In the genomic region with DNA sequence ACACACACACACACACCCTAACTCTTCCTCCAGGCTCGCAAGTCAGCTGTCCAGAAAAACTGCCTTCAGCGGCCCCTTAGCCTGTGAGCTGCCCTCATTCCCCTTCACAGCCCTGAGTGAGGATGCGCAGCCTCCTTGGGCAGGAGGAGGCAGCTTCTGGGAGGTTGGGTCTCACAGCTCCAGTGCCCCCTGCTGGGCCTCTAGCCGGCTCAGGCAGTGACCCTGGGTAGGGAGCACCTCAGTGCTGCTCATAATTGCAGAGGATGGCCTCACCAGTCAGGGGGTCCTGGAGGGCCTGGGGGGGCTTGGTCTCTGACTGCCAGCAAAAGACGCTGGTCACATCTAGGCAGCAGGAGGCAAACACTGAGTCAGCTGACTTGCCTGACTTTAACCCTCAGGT, we compare ENCODE assay signal across 10 cellular contexts. TPM values are rescaled to one million over a fixed set of nuclear protein-coding genes. Genes with fewer than 3 reads are reported as not detected.
DNase-seq lines count a peak whose midpoint lies in the region; ATAC-seq, FAIRE-seq and TF ChIP-seq lines count a peak whose summit lies in the region.
"Had no signal": no experiment of that assay in that cellular context is flagged by ENCODE, and none has a peak within 500 bp of the region (broad histone marks: within the 10 kb centered on the region; RNA-seq: fewer than 3 reads in every experiment).

No MANE protein-coding gene starts in this region.

- H3K23ac ChIP-seq in IMR-90 (ENCODE audit: low read depth, low read length): no peak overlapping the region

- no peaks in the 10 kb centered on the region for H4K20me1 ChIP-seq in IMR-90 (ENCODE audit: insufficient read depth, low read length)

- H3K4ac ChIP-seq in IMR-90 (ENCODE audit: low read depth, low read length): no peak overlapping the region

- H3K27me3 ChIP-seq in IMR-90 (ENCODE audit: control insufficient read depth, insufficient read depth, low read length): peaks cover 29% of the 10 kb centered on the region
- peaks cover 4% of the 10 kb centered on the region for H3K27me3 ChIP-seq in bronchial epithelial cell (ENCODE audit: control insufficient read depth, insufficient read depth, low read length)

- DNase-seq in DMS53 treated with DMSO at 0.1 percent for 48 hours (lab: John Stamatoyannopoulos, UW; ENCODE audit: unreplicated experiment) (peak; percentile 38), IMR-90 (peak; percentile 1), bronchial epithelial cell (ENCODE audit: low read depth) (no peak), nephron progenitor cell (peak; percentile 27), left colon (no peak), NCI-H128 (lab: John Stamatoyannopoulos, UW; ENCODE audit: unreplicated experiment) (no peak), T-helper 1 cell (no peak)
- DNase-seq: activated CD4-positive, alpha-beta T cell treated with anti-CD3 and anti-CD28 coated beads for 1 hour had no signal

- H2BK15ac ChIP-seq in IMR-90 (ENCODE audit: low read depth, low read length): no peak overlapping the region

- FAIRE-seq in bronchial epithelial cell (lab: Jason Lieb, UNC): no peak

- H3K9me3 Mint-ChIP-seq in nephron progenitor cell: no peaks in the 10 kb centered on the region

- H4K5ac ChIP-seq in IMR-90 (ENCODE audit: low read depth, low read length): no peak overlapping the region

- intact Hi-C loops in IMR-90 (cut with micrococcal nuclease) (no loop called here), left colon (cut with DNase I, micrococcal nuclease) (no loop called here)

- in situ Hi-C loops in IMR-90 (cut with MboI; ENCODE audit: low sequenced_read_pairs): no loop called here

- H3K9me3 ChIP-seq in IMR-90 (ENCODE audit: control insufficient read depth, insufficient read depth, low read length): peaks cover 3% of the 10 kb centered on the region; the same call in 1 of the 2 replicates

- no peaks in the 10 kb centered on the region for H3K4me1 ChIP-seq in IMR-90 (ENCODE audit: control insufficient read depth, insufficient read depth, low read length)

- H3K4me1 Mint-ChIP-seq in nephron progenitor cell: no peaks in the 10 kb centered on the region

- H3K4me3 ChIP-seq in IMR-90 (ENCODE audit: insufficient read depth, low read depth, low read length) (no peak overlapping the region), bronchial epithelial cell (ENCODE audit: low read depth, low read length) (no peak overlapping the region)
- H3K4me3 ChIP-seq: lung had no signal

- H2BK120ac ChIP-seq in IMR-90 (ENCODE audit: low read depth, low read length): no peak overlapping the region

- H3K4me2 ChIP-seq in IMR-90 (ENCODE audit: low read depth, low read length): no peak overlapping the region

- H2BK5ac ChIP-seq in IMR-90 (ENCODE audit: low read depth, low read length, poor library complexity, severe bottlenecking): no peak overlapping the region

- no peak overlapping the region for H3K56ac ChIP-seq in IMR-90 (ENCODE audit: extremely low read depth, insufficient read depth, low read length)

- BruUV-seq in IMR-90 (replicated peaks; lab: Mats Ljungman, UMichigan): no TSS peak

- no peak overlapping the region for H4K91ac ChIP-seq in IMR-90 (ENCODE audit: insufficient read depth, low read depth, low read length)

- no CpG with 5 or more reads among the region's 5 CpGs for WGBS in IMR-90 (ENCODE audit: extremely low coverage in 2 of 2, insufficient read length in 1 of 2), 2 experiments

- no peak for TF ChIP-seq RAD21 in IMR-90 (IDR thresholded peaks at IDR 0.05; ENCODE audit: low read length)

- no peak overlapping the region for H3K27ac ChIP-seq in IMR-90 (ENCODE audit: insufficient read depth, low read length)

- H3K27me3 Mint-ChIP-seq in nephron progenitor cell (ENCODE audit: low read depth, poor library complexity): peaks cover 60% of the 10 kb centered on the region

- H2AK5ac ChIP-seq in IMR-90 (ENCODE audit: low read depth, low read length): no peak overlapping the region

- H2AFZ ChIP-seq in IMR-90 (replicated peaks; ENCODE audit: low read length, poor library complexity): no peak overlapping the region

- H3K36me3 Mint-ChIP-seq in nephron progenitor cell (ENCODE audit: low read depth): no peaks in the 10 kb centered on the region

- H2BK20ac ChIP-seq in IMR-90 (ENCODE audit: low read depth, low read length): no peak overlapping the region

- POLR2A ChIA-PET in IMR-90 (lab: Charles Lee; ENCODE audit: unreplicated experiment): no interaction called here

- no peaks in the 10 kb centered on the region for H3K79me1 ChIP-seq in IMR-90 (ENCODE audit: low read depth in 1 of 2, low read length in 2 of 2)

- H3K9me1 ChIP-seq in IMR-90 (ENCODE audit: insufficient read depth, low read length): no peaks in the 10 kb centered on the region

- TF ChIP-seq POLR2A in IMR-90 (IDR thresholded peaks at IDR 0.05; ENCODE audit: low read depth, low read length): no peak

- ATAC-seq in IMR-90 (ENCODE audit: low read depth) (peak; percentile 22; the same call in 1 of the 2 replicates), GM21825 (IDR thresholded peaks at IDR 0.05; ENCODE audit: unreplicated experiment) (no peak), left colon (no peak)

- H3K14ac ChIP-seq in IMR-90 (replicated peaks; ENCODE audit: low read depth, low read length): no peak overlapping the region

- dilution Hi-C loops in IMR-90 (cut with HindIII; ENCODE audit: low sequenced_read_pairs, unreplicated experiment): no loop called here

- H2AK9ac ChIP-seq in IMR-90 (replicated peaks; ENCODE audit: low read depth, low read length, poor library complexity): no peak overlapping the region

- H3K36me3 ChIP-seq in IMR-90 (ENCODE audit: control insufficient read depth, insufficient read depth, low read length) (no peaks in the 10 kb centered on the region), bronchial epithelial cell (ENCODE audit: control insufficient read depth, insufficient read depth, low read length) (no peaks in the 10 kb centered on the region)

- CTCF ChIA-PET in IMR-90 (lab: Yijun Ruan, JAX): interaction anchor here (0.6 kb wide), 1 partner anchor 360 kb away, joined by 3 read pairs; no protein-coding TSS in a partner anchor

- no peak overlapping the region for H3K27ac Mint-ChIP-seq in nephron progenitor cell

- 0 out of 2 replicates have a peak, but pooled peaks have one; percentile 16 for TF ChIP-seq CTCF in IMR-90 (conservative IDR thresholded peaks at IDR 0.05; ENCODE audit: low read depth, low read length)
- peak; percentile 36 for TF ChIP-seq CTCF in bronchial epithelial cell (IDR thresholded peaks at IDR 0.05; ENCODE audit: insufficient read depth, low read length, severe bottlenecking)
- no peak for TF ChIP-seq CTCF in nephron progenitor cell (IDR thresholded peaks at IDR 0.05)

- H3K18ac ChIP-seq in IMR-90 (ENCODE audit: low read depth, low read length): no peak overlapping the region

- no peak overlapping the region for H3K9ac ChIP-seq in IMR-90 (ENCODE audit: low read depth, low read length)

- H3K4me3 Mint-ChIP-seq in nephron progenitor cell: peak overlapping the region; percentile 28

- H4K8ac ChIP-seq in IMR-90 (ENCODE audit: low read depth in 2 of 2, low read length in 2 of 2): no peak overlapping the region

TF ChIP-seq in IMR-90, 13 proteins besides CTCF, POLR2A, EP300 and RAD21:
- TF ChIP-seq MAZ (IDR thresholded peaks at IDR 0.05; ENCODE audit: borderline replicate concordance, low read depth, low read length) (no peak), RFX5 (IDR thresholded peaks at IDR 0.05; ENCODE audit: low read depth, low read length) (no peak), MXI1 (IDR thresholded peaks at IDR 0.05; ENCODE audit: borderline replicate concordance, low read depth, low read length) (no peak), CHD1 (IDR thresholded peaks at IDR 0.05; ENCODE audit: low read depth, low read length) (no peak), NFE2L2 (IDR thresholded peaks at IDR 0.05; ENCODE audit: low read depth, low read length) (no peak), FOS (IDR thresholded peaks at IDR 0.05; ENCODE audit: low read depth, low read length) (no peak), SMC3 (IDR thresholded peaks at IDR 0.05; ENCODE audit: low read depth, low read length) (no peak), RCOR1 (IDR thresholded peaks at IDR 0.05; ENCODE audit: insufficient replicate concordance, low read length) (no peak)
- TF ChIP-seq, protein P1, sequence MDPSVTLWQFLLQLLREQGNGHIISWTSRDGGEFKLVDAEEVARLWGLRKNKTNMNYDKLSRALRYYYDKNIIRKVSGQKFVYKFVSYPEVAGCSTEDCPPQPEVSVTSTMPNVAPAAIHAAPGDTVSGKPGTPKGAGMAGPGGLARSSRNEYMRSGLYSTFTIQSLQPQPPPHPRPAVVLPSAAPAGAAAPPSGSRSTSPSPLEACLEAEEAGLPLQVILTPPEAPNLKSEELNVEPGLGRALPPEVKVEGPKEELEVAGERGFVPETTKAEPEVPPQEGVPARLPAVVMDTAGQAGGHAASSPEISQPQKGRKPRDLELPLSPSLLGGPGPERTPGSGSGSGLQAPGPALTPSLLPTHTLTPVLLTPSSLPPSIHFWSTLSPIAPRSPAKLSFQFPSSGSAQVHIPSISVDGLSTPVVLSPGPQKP (IDR thresholded peaks at IDR 0.05; ENCODE audit: borderline replicate concordance, low read depth, low read length): no peak
- TF ChIP-seq, protein P2, sequence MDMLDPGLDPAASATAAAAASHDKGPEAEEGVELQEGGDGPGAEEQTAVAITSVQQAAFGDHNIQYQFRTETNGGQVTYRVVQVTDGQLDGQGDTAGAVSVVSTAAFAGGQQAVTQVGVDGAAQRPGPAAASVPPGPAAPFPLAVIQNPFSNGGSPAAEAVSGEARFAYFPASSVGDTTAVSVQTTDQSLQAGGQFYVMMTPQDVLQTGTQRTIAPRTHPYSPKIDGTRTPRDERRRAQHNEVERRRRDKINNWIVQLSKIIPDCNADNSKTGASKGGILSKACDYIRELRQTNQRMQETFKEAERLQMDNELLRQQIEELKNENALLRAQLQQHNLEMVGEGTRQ (IDR thresholded peaks at IDR 0.05; ENCODE audit: low read depth, low read length): no peak

RNA-seq across cellular contexts. Expression of a gene that starts 43.7 kb away (rescaled TPM):
- total RNA-seq in IMR-90 (2012; rRNA removed) (2.7 and 4.4 TPM in 2 replicates), bronchial epithelial cell (2.6 and 3.1 TPM in 2 replicates), left colon (1 to 10 TPM; 3.9 TPM)
- polyA plus RNA-seq in IMR-90 (2012; rRNA removed): 1.3 and 1.5 TPM in 2 replicates
- polyA plus RNA-seq in IMR-90 (2012; cell fraction: cytosol; rRNA removed): 0.35 and 0.89 TPM in 2 replicates
- polyA plus RNA-seq in IMR-90 (2012; cell fraction: nucleus; rRNA removed; ENCODE audit: low replicate concordance): 0.41 and 1.3 TPM in 2 replicates

RNA-seq across cellular contexts. Expression of a gene that starts 44.1 kb away (rescaled TPM):
- 2.9 and 4.4 TPM in 2 replicates for total RNA-seq in IMR-90 (2012; rRNA removed)
- 2.5 and 4.0 TPM in 2 replicates for polyA plus RNA-seq in IMR-90 (2012; rRNA removed)
- polyA plus RNA-seq in IMR-90 (2012; cell fraction: cytosol; rRNA removed): 0.11 TPM in 2 replicates
- 1.4 and 26.9 TPM in 2 replicates for polyA plus RNA-seq in IMR-90 (2012; cell fraction: nucleus; rRNA removed; ENCODE audit: low replicate concordance)
- total RNA-seq in bronchial epithelial cell: 5.8 and 20.4 TPM in 2 replicates
- total RNA-seq in left colon: 1 to 10 TPM; 3.3 to 3.4 TPM

RNA-seq across cellular contexts. Expression of a gene that starts 59.7 kb away (rescaled TPM):
- total RNA-seq in IMR-90 (2012; rRNA removed) (8.6 and 11.8 TPM in 2 replicates), bronchial epithelial cell (7.4 and 33.5 TPM in 2 replicates), left colon (1 to 10 TPM; 5.6 to 7.4 TPM)
- 6.1 and 7.0 TPM in 2 replicates for polyA plus RNA-seq in IMR-90 (2012; rRNA removed)
- 0.73 and 1.4 TPM in 2 replicates for polyA plus RNA-seq in IMR-90 (2012; cell fraction: cytosol; rRNA removed)
- 9.1 and 64.9 TPM in 2 replicates for polyA plus RNA-seq in IMR-90 (2012; cell fraction: nucleus; rRNA removed; ENCODE audit: low replicate concordance)

Comparison
In these comparisons a context has a peak if more than half of its experiments do, and no peak if none do; other contexts are left out.
1. DNase-seq: peak in DMS53 treated with DMSO at 0.1 percent for 48 hours (single experiment), IMR-90 (single experiment) and nephron progenitor cell (single experiment); none in bronchial epithelial cell (single experiment), left colon (0 of 2), NCI-H128 (single experiment) and T-helper 1 cell (0 of 5).